20 cellular contexts compared by ENCODE assay signal in the genomic region with DNA sequence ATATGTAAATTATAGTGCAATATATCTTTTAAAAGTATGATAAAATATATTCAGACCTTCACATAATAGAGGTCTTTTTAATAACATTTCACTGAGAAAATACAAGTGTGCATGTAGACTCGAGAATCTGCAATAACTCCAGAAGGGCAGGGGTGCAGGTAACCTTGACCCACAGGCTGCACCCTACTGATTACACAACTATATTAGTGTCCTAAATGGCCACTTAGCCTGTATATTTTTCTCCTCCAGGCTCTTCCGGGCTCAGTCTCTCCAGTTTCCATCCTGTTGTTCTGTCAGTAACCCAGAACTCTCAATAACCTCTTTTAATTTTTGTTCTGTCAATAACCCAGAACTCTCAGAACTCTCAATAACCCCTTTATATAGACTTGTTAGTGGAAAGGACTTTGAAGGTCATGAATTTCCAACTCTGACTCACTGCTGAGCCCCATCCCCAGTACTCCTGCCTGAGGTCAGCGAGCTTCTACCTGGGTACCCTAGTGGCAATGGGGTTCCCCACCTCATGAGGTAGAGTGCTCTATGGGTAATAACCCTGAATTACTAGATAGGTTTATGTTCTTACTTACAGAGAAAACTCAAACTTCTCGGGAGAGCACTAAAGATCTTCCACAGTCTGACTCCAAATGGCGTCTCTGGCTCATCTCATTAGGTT. TPM values are rescaled to one million over a fixed set of nuclear protein-coding genes. Genes with fewer than 3 reads are reported as not detected.
"Had no signal": no experiment of that assay in that cellular context is flagged by ENCODE, and none has a peak within 500 bp of the region (broad histone marks: within the 10 kb centered on the region; RNA-seq: fewer than 3 reads in every experiment).

No MANE protein-coding gene starts in this region.

- DNase-seq: IMR-90, Karpas-422, KG1, MG63, NCI-H1092, NCI-H1436, NCI-H187, NCI-H2029, NCI-H2171 treated with DMSO at 0.1 percent for 48 hours, NCI-H345, NCI-H446 treated with DMSO at 0.1 percent for 48 hours, NCI-H510A treated with DMSO at 0.1 percent for 48 hours, NCI-H526, Right ventricle myocardium superior, RPMI8226, SIG-M5, SK-N-SH, SW 1271 had no signal

- FAIRE-seq: RCC 7860 had no signal

- H3K9me3 ChIP-seq: MG63, SJSA1, SK-N-SH had no signal

- H3K4me2 ChIP-seq: SK-N-SH had no signal

- H3K27ac ChIP-seq: SJSA1 had no signal

- H3K27me3 ChIP-seq: MG63, SJSA1 had no signal

- H3K9ac ChIP-seq: SK-N-SH had no signal

- H3K4me3 ChIP-seq: MG63, SJSA1 had no signal

- H3K36me3 ChIP-seq: MG63, SJSA1 had no signal

- H3K4me1 ChIP-seq: SJSA1 had no signal

RNA-seq across cellular contexts. Expression of a gene that starts 8.4 kb away (rescaled TPM):
- total RNA-seq: IMR-90, Right ventricle myocardium superior, SJSA1 had no signal
- polyA plus RNA-seq: IMR-90, SK-N-SH had no signal
